26 cellular contexts compared by ENCODE assay signal in genomic region chr15:38174691-38175090, GRCh38.
"Had no signal": no experiment of that assay in that cellular context is flagged by ENCODE, and none has a peak within 500 bp of the region (broad histone marks: within the 10 kb centered on the region; RNA-seq: fewer than 3 reads in every experiment).

No MANE protein-coding gene starts in this region.

- H3K9me3 ChIP-seq: gastroesophageal sphincter, ovary, prostate gland, uterus had no signal

- H3K4me1 ChIP-seq: gastroesophageal sphincter, prostate gland, uterus had no signal

- H3K4me3 Mint-ChIP-seq: activated B cell treated with CpG ODN at 0.5 μM for 24 hours; activated CD8-positive, alpha-beta memory T cell treated with anti-CD3 and anti-CD28 coated beads, Interleukin-2, amount 10 ng/mL, durations not matched to agents 7 days and 5 days; activated CD8-positive, alpha-beta T cell treated with anti-CD3 and anti-CD28 coated beads, Interleukin-2, amount 10 ng/mL, durations not matched to agents 7 days and 5 days; activated naive CD4-positive, alpha-beta T cell treated with anti-CD3 and anti-CD28 coated beads, Interleukin-2, amount 50 U/mL, for 24 hours; activated naive CD8-positive, alpha-beta T cell treated with anti-CD3 and anti-CD28 coated beads, Interleukin-2, amount 50 U/mL, for 24 hours; central memory CD8-positive, alpha-beta T cell; memory B cell; natural killer cell; T-helper 2 cell treated with Interferon-gamma antibody and Interleukin-4, amounts not matched to agents 5 μg/mL and 100 μg/mL, for 36 hours; type B pancreatic cell had no signal

- H3K27ac ChIP-seq: gastroesophageal sphincter, ovary, prostate gland, uterus had no signal

- H3K9me3 Mint-ChIP-seq: activated B cell treated with CpG ODN at 0.5 μM for 24 hours; activated naive CD4-positive, alpha-beta T cell treated with anti-CD3 and anti-CD28 coated beads, Interleukin-2, amount 50 U/mL, for 24 hours; activated naive CD8-positive, alpha-beta T cell treated with anti-CD3 and anti-CD28 coated beads, Interleukin-2, amount 50 U/mL, for 24 hours; activated T-helper 2 cell treated with anti-CD3 and anti-CD28 coated beads, Interferon-gamma antibody, Interleukin-2, Interleukin-4, amounts not matched to agents 10 μg/mL and 5 μg/mL and 100 μg/mL, durations not matched to agents 14 hours and 24 hours and 36 hours; central memory CD8-positive, alpha-beta T cell; memory B cell; natural killer cell; T-helper 2 cell treated with Interferon-gamma antibody and Interleukin-4, amounts not matched to agents 5 μg/mL and 100 μg/mL, for 36 hours had no signal

- H3K36me3 ChIP-seq: gastroesophageal sphincter, ovary, prostate gland, uterus had no signal

- H3K4me1 Mint-ChIP-seq: activated B cell treated with CpG ODN at 0.5 μM for 24 hours; activated CD8-positive, alpha-beta memory T cell treated with anti-CD3 and anti-CD28 coated beads, Interleukin-2, amount 10 ng/mL, durations not matched to agents 7 days and 5 days; activated naive CD4-positive, alpha-beta T cell treated with anti-CD3 and anti-CD28 coated beads, Interleukin-2, amount 50 U/mL, for 24 hours; activated naive CD8-positive, alpha-beta T cell treated with anti-CD3 and anti-CD28 coated beads, Interleukin-2, amount 50 U/mL, for 24 hours; central memory CD8-positive, alpha-beta T cell; memory B cell; natural killer cell had no signal

- H3K4me3 ChIP-seq: gastroesophageal sphincter, ovary, prostate gland, uterus had no signal

- DNase-seq: activated B cell treated with CpG ODN at 0.5 μM for 24 hours; activated CD8-positive, alpha-beta memory T cell treated with anti-CD3 and anti-CD28 coated beads, Interleukin-2, amount 10 ng/mL, durations not matched to agents 7 days and 5 days; activated CD8-positive, alpha-beta T cell treated with anti-CD3 and anti-CD28 coated beads, Interleukin-2, amount 10 ng/mL, durations not matched to agents 7 days and 5 days; activated naive CD8-positive, alpha-beta T cell treated with anti-CD3 and anti-CD28 coated beads, Interleukin-2, amount 50 U/mL, for 24 hours; activated T-cell treated with anti-CD3 and anti-CD28 coated beads, Interleukin-2, amount 50 U/mL, for 48 hours; amygdala; dermis blood vessel endothelial cell; effector CD8-positive, alpha-beta T cell; kidney; left colon; natural killer cell; ovary; right cardiac atrium; stimulated activated CD4-positive, alpha-beta T cell treated with anti-CD3 and anti-CD28 coated beads, Interleukin-15, amount 100 ng/mL, for 24 hours; stimulated activated CD4-positive, alpha-beta T cell treated with anti-CD3 and anti-CD28 coated beads, Interleukin-2, amount 100 ng/mL, for 24 hours; stimulated activated naive CD4-positive, alpha-beta T cell treated with Interleukin-2 at 50 U/mL for 16 hours; T-helper 1 cell; uterus had no signal

- H3K36me3 Mint-ChIP-seq: activated CD8-positive, alpha-beta memory T cell treated with anti-CD3 and anti-CD28 coated beads, Interleukin-2, amount 10 ng/mL, durations not matched to agents 7 days and 5 days; activated naive CD4-positive, alpha-beta T cell treated with anti-CD3 and anti-CD28 coated beads, Interleukin-2, amount 50 U/mL, for 24 hours; memory B cell; natural killer cell; type B pancreatic cell had no signal

- H3K27ac Mint-ChIP-seq: activated B cell treated with CpG ODN at 0.5 μM for 24 hours; activated CD8-positive, alpha-beta memory T cell treated with anti-CD3 and anti-CD28 coated beads, Interleukin-2, amount 10 ng/mL, durations not matched to agents 7 days and 5 days; activated CD8-positive, alpha-beta T cell treated with anti-CD3 and anti-CD28 coated beads, Interleukin-2, amount 10 ng/mL, durations not matched to agents 7 days and 5 days; activated naive CD4-positive, alpha-beta T cell treated with anti-CD3 and anti-CD28 coated beads, Interleukin-2, amount 50 U/mL, for 24 hours; activated naive CD8-positive, alpha-beta T cell treated with anti-CD3 and anti-CD28 coated beads, Interleukin-2, amount 50 U/mL, for 24 hours; activated T-helper 2 cell treated with anti-CD3 and anti-CD28 coated beads, Interferon-gamma antibody, Interleukin-2, Interleukin-4, amounts not matched to agents 10 μg/mL and 5 μg/mL and 100 μg/mL, durations not matched to agents 14 hours and 24 hours and 36 hours; memory B cell; natural killer cell; T-helper 2 cell treated with Interferon-gamma antibody and Interleukin-4, amounts not matched to agents 5 μg/mL and 100 μg/mL, for 36 hours; type B pancreatic cell had no signal

- ATAC-seq: activated CD8-positive, alpha-beta memory T cell treated with anti-CD3 and anti-CD28 coated beads, Interleukin-2, amount 10 ng/mL, durations not matched to agents 7 days and 5 days; activated CD8-positive, alpha-beta T cell treated with anti-CD3 and anti-CD28 coated beads, Interleukin-2, amount 10 ng/mL, durations not matched to agents 7 days and 5 days; activated naive CD8-positive, alpha-beta T cell treated with anti-CD3 and anti-CD28 coated beads, Interleukin-2, amount 50 U/mL, for 24 hours; gastroesophageal sphincter; left colon; natural killer cell; right cardiac atrium had no signal

- H3K27me3 ChIP-seq: gastroesophageal sphincter, ovary, uterus had no signal
